Comparison of ENCODE assay signal across 28 cellular contexts in the genomic region with DNA sequence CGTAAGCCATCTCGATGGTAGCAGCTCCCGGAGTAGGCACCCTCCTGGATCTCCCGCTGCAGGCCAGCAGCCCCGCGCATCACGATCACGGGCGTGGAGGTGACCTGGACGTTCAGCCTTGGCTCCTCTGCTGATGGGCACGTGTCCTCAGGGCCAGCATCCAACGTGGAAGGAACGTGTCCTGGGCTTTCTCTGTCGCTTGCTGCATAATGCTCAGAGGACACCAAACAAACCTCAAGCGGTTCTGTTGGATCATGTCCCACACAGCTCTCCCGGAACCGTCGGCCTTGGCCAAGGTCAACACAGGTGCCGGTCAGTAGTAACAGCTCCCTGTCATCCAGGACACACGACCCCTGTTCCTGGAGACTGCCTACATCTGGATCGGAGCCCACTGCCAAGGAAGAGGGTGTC. TPM values are rescaled to one million over a fixed set of nuclear protein-coding genes. Genes with fewer than 3 reads are reported as not detected.
DNase-seq lines count a peak whose midpoint lies in the region; ATAC-seq, FAIRE-seq and TF ChIP-seq lines count a peak whose summit lies in the region.
"Had no signal": no experiment of that assay in that cellular context is flagged by ENCODE, and none has a peak within 500 bp of the region (broad histone marks: within the 10 kb centered on the region; RNA-seq: fewer than 3 reads in every experiment).

No MANE protein-coding gene starts in this region.

- DNase-seq in cardiac septum (ENCODE audit: low spot score) (peak; percentile 69), left cardiac atrium (no peak), kidney (peak; percentile 62), PC-9 (no peak), neuronal stem cell (ENCODE audit: low spot score) (no peak)
- DNase-seq in stimulated activated naive B cell treated with anti-CD40 and anti-IgM and Interleukin-4, amounts not matched to agents 10 μg/mL and 1 μg/mL and 100 μg/mL, for 72 hours, result no peak
- DNase-seq: activated CD8-positive, alpha-beta memory T cell treated with anti-CD3 and anti-CD28 coated beads for 24 hours; effector memory CD8-positive, alpha-beta T cell; foreskin keratinocyte; naive thymus-derived CD8-positive, alpha-beta T cell; NCI-H1092; NCI-H187 treated with DMSO at 0.1 percent for 48 hours; NCI-H2227 treated with DMSO at 0.1 percent for 48 hours; NCI-H82; retina; spleen; stimulated activated CD4-positive, alpha-beta T cell treated with anti-CD3 and anti-CD28 coated beads, Interleukin-4, amount 100 ng/mL, for 1 hour had no signal

- peak overlapping the region; percentile 83 for H3K27ac Mint-ChIP-seq in stimulated activated naive B cell treated with anti-CD40 and anti-IgM and Interleukin-4, amounts not matched to agents 10 μg/mL and 1 μg/mL and 100 μg/mL, for 72 hours
- H3K27ac Mint-ChIP-seq: brain; effector memory CD8-positive, alpha-beta T cell; mesothelial cell of epicardium; stimulated activated naive CD8-positive, alpha-beta T cell treated with anti-CD3 and anti-CD28 coated beads, Interleukin-15, Interleukin-2, amounts not matched to agents 100 ng/mL and 50 ng/mL, for 24 hours had no signal

- H3K4me2 ChIP-seq in OCI-LY3 (ENCODE audit: low read length) (peak overlapping the region; percentile 65), PC-9 (no peak overlapping the region), neuronal stem cell (ENCODE audit: insufficient read depth, low read length, poor library complexity, severe bottlenecking) (no peak overlapping the region)

- H3K9ac ChIP-seq in OCI-LY3 (ENCODE audit: low read length), result peak overlapping the region; percentile 93; the same call in 1 of the 2 replicates
- no peak overlapping the region for H3K9ac ChIP-seq in kidney (ENCODE audit: low read length in 2 of 2)
- H3K9ac ChIP-seq in neuronal stem cell (ENCODE audit: low read depth, low read length, poor library complexity), result no peak overlapping the region

- FAIRE-seq in kidney (lab: Jason Lieb, UNC), result no peak
- FAIRE-seq: colon had no signal

- H2BK15ac ChIP-seq in neuronal stem cell (ENCODE audit: low read length), result no peak overlapping the region

- no peaks in the 10 kb centered on the region for H4K20me1 ChIP-seq in OCI-LY3 (ENCODE audit: insufficient read depth, low read length)
- H4K20me1 ChIP-seq in PC-9 (ENCODE audit: insufficient read depth), result no peaks in the 10 kb centered on the region

- WGBS in neuronal stem cell (ENCODE audit: extremely low coverage in 2 of 2, insufficient read length in 2 of 2, insufficient replicate concordance in 1 of 2), 2 donors, result no CpG with 5 or more reads among the region's 21 CpGs

- no peaks in the 10 kb centered on the region for H3K27me3 Mint-ChIP-seq in stimulated activated naive B cell treated with anti-CD40 and anti-IgM and Interleukin-4, amounts not matched to agents 10 μg/mL and 1 μg/mL and 100 μg/mL, for 72 hours
- H3K27me3 Mint-ChIP-seq: brain; effector memory CD8-positive, alpha-beta T cell; naive thymus-derived CD8-positive, alpha-beta T cell; stimulated activated naive CD8-positive, alpha-beta T cell treated with anti-CD3 and anti-CD28 coated beads, Interleukin-15, Interleukin-2, amounts not matched to agents 100 ng/mL and 50 ng/mL, for 24 hours had no signal

- H3K36me3 Mint-ChIP-seq in stimulated activated naive B cell treated with anti-CD40 and anti-IgM and Interleukin-4, amounts not matched to agents 10 μg/mL and 1 μg/mL and 100 μg/mL, for 72 hours, result peaks cover 49 to 79% of the 10 kb centered on the region in 2 donors

- H4K91ac ChIP-seq in neuronal stem cell (ENCODE audit: low read depth, low read length, poor library complexity), result no peak overlapping the region

- H3K4me3 Mint-ChIP-seq in stimulated activated naive B cell treated with anti-CD40 and anti-IgM and Interleukin-4, amounts not matched to agents 10 μg/mL and 1 μg/mL and 100 μg/mL, for 72 hours, result no peak overlapping the region
- H3K4me3 Mint-ChIP-seq: brain; effector memory CD8-positive, alpha-beta T cell; mesothelial cell of epicardium; naive thymus-derived CD8-positive, alpha-beta T cell; stimulated activated naive CD8-positive, alpha-beta T cell treated with anti-CD3 and anti-CD28 coated beads, Interleukin-15, Interleukin-2, amounts not matched to agents 100 ng/mL and 50 ng/mL, for 24 hours had no signal

- peaks cover 67% of the 10 kb centered on the region for H3K36me3 ChIP-seq in OCI-LY3 (replicated peaks; ENCODE audit: low read depth, low read length)
- H3K36me3 ChIP-seq in kidney (ENCODE audit: control insufficient read depth in 1 of 2, insufficient read depth in 2 of 2, low read length in 2 of 2), result no peaks in the 10 kb centered on the region
- H3K36me3 ChIP-seq in PC-9 (ENCODE audit: low read depth), result peaks cover 3% of the 10 kb centered on the region
- H3K36me3 ChIP-seq in neuronal stem cell (replicated peaks in 1 of 2; ENCODE audit: control insufficient read depth in 2 of 2, insufficient read depth in 2 of 2, low read length in 2 of 2), result peaks cover 19 to 76% of the 10 kb centered on the region in 2 donors

- peaks cover 59% of the 10 kb centered on the region for H3K4me1 ChIP-seq in OCI-LY3 (ENCODE audit: low read length)
- no peaks in the 10 kb centered on the region for H3K4me1 ChIP-seq in kidney (ENCODE audit: control insufficient read depth in 1 of 2, insufficient read depth in 1 of 2, low read depth in 1 of 2, low read length in 2 of 2)
- H3K4me1 ChIP-seq in PC-9 (replicated peaks; ENCODE audit: insufficient read depth), result no peaks in the 10 kb centered on the region
- H3K4me1 ChIP-seq in neuronal stem cell (ENCODE audit: control insufficient read depth in 2 of 2, insufficient read depth in 1 of 2, low read depth in 1 of 2, low read length in 2 of 2), result no peaks in the 10 kb centered on the region
- H3K4me1 ChIP-seq: foreskin keratinocyte, tibial artery had no signal

- no peak overlapping the region for H2AK5ac ChIP-seq in neuronal stem cell (ENCODE audit: low read depth, low read length)

- H2AFZ ChIP-seq in OCI-LY3 (ENCODE audit: low read depth, low read length), result no peak overlapping the region
- H2AFZ ChIP-seq in PC-9, result no peak overlapping the region
- no peak overlapping the region for H2AFZ ChIP-seq in neuronal stem cell (ENCODE audit: low read length)

- no peak overlapping the region for H3K4ac ChIP-seq in neuronal stem cell (ENCODE audit: low read length)

- POLR2A ChIA-PET in PC-9 (lab: Charles Lee; ENCODE audit: unreplicated experiment), result no interaction called here

- BruUV-seq in PC-9 (replicated peaks; lab: Mats Ljungman, UMichigan), result no TSS peak

- no peaks in the 10 kb centered on the region for H3K27me3 ChIP-seq in OCI-LY3 (ENCODE audit: low read depth, low read length)
- H3K27me3 ChIP-seq in PC-9 (ENCODE audit: insufficient read depth, low read depth), result no peaks in the 10 kb centered on the region
- no peaks in the 10 kb centered on the region for H3K27me3 ChIP-seq in neuronal stem cell (ENCODE audit: control insufficient read depth in 3 of 3, insufficient read depth in 3 of 3, low read depth in 1 of 3, low read length in 3 of 3)
- H3K27me3 ChIP-seq: foreskin keratinocyte, spleen, tibial artery had no signal

- H2BK5ac ChIP-seq in neuronal stem cell (ENCODE audit: low read length), result no peak overlapping the region

- no peak overlapping the region for H3K14ac ChIP-seq in neuronal stem cell (ENCODE audit: low read length)

- no peak overlapping the region for H2BK120ac ChIP-seq in neuronal stem cell (ENCODE audit: low read depth, low read length)

- TF ChIP-seq CTCF in OCI-LY3 (IDR thresholded peaks at IDR 0.05; ENCODE audit: low read depth, low read length) (no peak), kidney (IDR thresholded peaks at IDR 0.05; ENCODE audit: borderline replicate concordance, extremely low read depth, insufficient read depth) (no peak), PC-9 (conservative IDR thresholded peaks at IDR 0.05) (no peak)

- H3K27ac ChIP-seq in OCI-LY3 (ENCODE audit: low read length) (peak overlapping the region; percentile 99), kidney (ENCODE audit: low read depth in 2 of 2, low read length in 2 of 2) (no peak overlapping the region), PC-9 (no peak overlapping the region), neuronal stem cell (replicated peaks; ENCODE audit: low read length) (no peak overlapping the region)
- H3K27ac ChIP-seq: foreskin keratinocyte, HL-60, tibial artery had no signal

- H3K4me1 Mint-ChIP-seq in stimulated activated naive B cell treated with anti-CD40 and anti-IgM and Interleukin-4, amounts not matched to agents 10 μg/mL and 1 μg/mL and 100 μg/mL, for 72 hours, result peaks cover 27 to 48% of the 10 kb centered on the region in 2 donors
- H3K4me1 Mint-ChIP-seq: brain, mesothelial cell of epicardium had no signal

- peak overlapping the region; percentile 40; the same call in 1 of the 2 replicates for H3K4me3 ChIP-seq in OCI-LY3 (ENCODE audit: low read length)
- H3K4me3 ChIP-seq in kidney (ENCODE audit: low read length in 2 of 2), result no peak overlapping the region
- H3K4me3 ChIP-seq in PC-9, result no peak overlapping the region
- no peak overlapping the region for H3K4me3 ChIP-seq in neuronal stem cell (ENCODE audit: low read length in 2 of 2)
- H3K4me3 ChIP-seq: spleen, tibial artery had no signal

- no peak overlapping the region for H3K23ac ChIP-seq in neuronal stem cell (ENCODE audit: low read depth, low read length, poor library complexity)

- peaks cover 69% of the 10 kb centered on the region for H3K79me2 ChIP-seq in OCI-LY3 (ENCODE audit: low read length)
- no peaks in the 10 kb centered on the region for H3K79me2 ChIP-seq in PC-9 (ENCODE audit: low read depth)

- H3K9me2 ChIP-seq in PC-9 (ENCODE audit: insufficient read depth), result no peaks in the 10 kb centered on the region

- CTCF ChIA-PET in PC-9 (lab: Charles Lee), result no interaction called here

- H3K18ac ChIP-seq in neuronal stem cell (ENCODE audit: low read length), result no peak overlapping the region

- H3F3A ChIP-seq in PC-9 (ENCODE audit: insufficient read depth, low read depth), result no peaks in the 10 kb centered on the region; the same call in 1 of the 2 replicates

- H3K9me3 Mint-ChIP-seq in stimulated activated naive B cell treated with anti-CD40 and anti-IgM and Interleukin-4, amounts not matched to agents 10 μg/mL and 1 μg/mL and 100 μg/mL, for 72 hours, result peaks cover 10% of the 10 kb centered on the region in 2 donors
- H3K9me3 Mint-ChIP-seq: activated T-helper 2 cell treated with anti-CD3 and anti-CD28 coated beads, Interferon-gamma antibody, Interleukin-2, Interleukin-4, amounts not matched to agents 10 μg/mL and 5 μg/mL and 100 μg/mL, durations not matched to agents 14 hours and 24 hours and 36 hours; brain; effector memory CD8-positive, alpha-beta T cell; naive thymus-derived CD8-positive, alpha-beta T cell; stimulated activated naive CD8-positive, alpha-beta T cell treated with anti-CD3 and anti-CD28 coated beads, Interleukin-15, Interleukin-2, amounts not matched to agents 100 ng/mL and 50 ng/mL, for 24 hours had no signal

- H4K8ac ChIP-seq in neuronal stem cell (ENCODE audit: low read depth, low read length), result no peak overlapping the region

- peaks cover 2% of the 10 kb centered on the region for H3K79me1 ChIP-seq in neuronal stem cell (ENCODE audit: low read depth, low read length)

- no peak overlapping the region for H2BK12ac ChIP-seq in neuronal stem cell (ENCODE audit: low read length)

- H3K9me3 ChIP-seq in OCI-LY3 (ENCODE audit: insufficient read depth, low read length) (peaks cover 9% of the 10 kb centered on the region; the same call in 1 of the 2 replicates), kidney (ENCODE audit: control insufficient read depth in 1 of 2, low read length in 2 of 2) (no peaks in the 10 kb centered on the region), PC-9 (ENCODE audit: insufficient read depth, low read depth) (no peaks in the 10 kb centered on the region; the same call in 1 of the 2 replicates), neuronal stem cell (replicated peaks in 1 of 2; ENCODE audit: control insufficient read depth in 2 of 2, insufficient read depth in 1 of 2, low read depth in 1 of 2, low read length in 2 of 2) (no peaks in the 10 kb centered on the region)
- H3K9me3 ChIP-seq: spleen, tibial artery had no signal

- intact Hi-C loops in cardiac septum (cut with DNase I) (no loop called here), left cardiac atrium (cut with DNase I) (no loop called here), kidney (cut with DNase I) (no loop called here), PC-9 (cut with micrococcal nuclease; ENCODE audit: unreplicated experiment) (no loop called here)

- ATAC-seq in left cardiac atrium, result no peak
- ATAC-seq in stimulated activated naive B cell treated with anti-CD40 and anti-IgM and Interleukin-4, amounts not matched to agents 10 μg/mL and 1 μg/mL and 100 μg/mL, for 72 hours (replicated peaks), result no peak
- no peak for ATAC-seq in GM21529 (IDR thresholded peaks at IDR 0.05; ENCODE audit: unreplicated experiment)
- ATAC-seq: effector memory CD8-positive, alpha-beta T cell; foreskin keratinocyte; left colon; Right ventricle myocardium inferior had no signal

RNA-seq across cellular contexts. Expression of a gene that starts 23.1 kb away (rescaled TPM):
- total RNA-seq in cardiac septum, result 2.2 TPM
- 1 to 10 TPM; 1.7 to 4.6 TPM for total RNA-seq in left cardiac atrium
- total RNA-seq in kidney, result 26.0 TPM
- polyA plus RNA-seq in kidney (ENCODE audit: insufficient read depth, low read depth, low replicate concordance), result 3.1 TPM
- 70.4 and 77.5 TPM in 2 replicates for total RNA-seq in PC-9 (2021)
- polyA plus RNA-seq in neuronal stem cell (2013, experiment 1 of 2), result 11.4 TPM
- 10.5 TPM for polyA plus RNA-seq in neuronal stem cell (2013, experiment 2 of 2)

RNA-seq across cellular contexts. Expression of a gene that starts 24.1 kb away (rescaled TPM):
- total RNA-seq in cardiac septum (77.7 TPM), left cardiac atrium (10 to 100 TPM; 61.9 to 68.4 TPM), kidney (64.6 TPM), PC-9 (2021) (113 and 143 TPM in 2 replicates)
- polyA plus RNA-seq in kidney (ENCODE audit: insufficient read depth, low read depth, low replicate concordance), result 94.9 TPM
- polyA plus RNA-seq in neuronal stem cell (2013, experiment 1 of 2), result 36.4 TPM
- 38.0 TPM for polyA plus RNA-seq in neuronal stem cell (2013, experiment 2 of 2)

RNA-seq across cellular contexts. Expression of a gene that starts 24.1 kb away (rescaled TPM):
- total RNA-seq in cardiac septum (21.0 TPM), left cardiac atrium (10 to 100 TPM; 19.1 to 21.7 TPM), kidney (41.5 TPM), PC-9 (2021) (38.6 and 42.8 TPM in 2 replicates)
- polyA plus RNA-seq in kidney (ENCODE audit: insufficient read depth, low read depth, low replicate concordance), result 24.3 TPM
- polyA plus RNA-seq in neuronal stem cell (2013, experiment 1 of 2), result 19.9 TPM
- polyA plus RNA-seq in neuronal stem cell (2013, experiment 2 of 2), result 20.1 TPM

Comparison
In these comparisons a context has a peak if more than half of its experiments do, and no peak if none do; other contexts are left out.
1. DNase-seq: peak in cardiac septum (single experiment) and kidney (single experiment); none in left cardiac atrium (single experiment), stimulated activated naive B cell treated with anti-CD40 and anti-IgM and Interleukin-4, amounts not matched to agents 10 μg/mL and 1 μg/mL and 100 μg/mL, for 72 hours (single experiment), PC-9 (0 of 2) and neuronal stem cell (single experiment).